ENCODE assay signal across 10 cellular contexts in genomic region chr4:112910109-112910736, GRCh38.
DNase-seq lines count a peak whose midpoint lies in the region; ATAC-seq and TF ChIP-seq lines count a peak whose summit lies in the region.
"Had no signal": no experiment of that assay in that cellular context is flagged by ENCODE, and none has a peak within 500 bp of the region (broad histone marks: within the 10 kb centered on the region; RNA-seq: fewer than 3 reads in every experiment).

No MANE protein-coding gene starts in this region.

- H3K4me3 Mint-ChIP-seq in activated T-cell treated with anti-CD3 and anti-CD28 coated beads, Interleukin-2, amount 50 U/mL, for 72 hours = peak overlapping the region in 1 of 2 donors; percentile 12
- H3K4me3 Mint-ChIP-seq in activated T-cell treated with anti-CD3 and anti-CD28 coated beads, Interleukin-2, amount 50 U/mL, for 24 hours = no peak overlapping the region
- H3K4me3 Mint-ChIP-seq in activated B cell treated with CpG ODN at 0.5 μM for 24 hours = peak overlapping the region; percentile 3

- H3K27ac Mint-ChIP-seq in activated T-cell treated with anti-CD3 and anti-CD28 coated beads, Interleukin-2, amount 50 U/mL, for 72 hours = peak overlapping the region; percentile 36
- H3K27ac Mint-ChIP-seq in activated T-cell treated with anti-CD3 and anti-CD28 coated beads, Interleukin-2, amount 50 U/mL, for 24 hours = no peak overlapping the region
- H3K27ac Mint-ChIP-seq in activated B cell treated with CpG ODN at 0.5 μM for 24 hours = peak overlapping the region; percentile 2

- no peaks in the 10 kb centered on the region for H3K9me3 Mint-ChIP-seq in activated T-cell treated with anti-CD3 and anti-CD28 coated beads, Interleukin-2, amount 50 U/mL, for 72 hours
- H3K9me3 Mint-ChIP-seq in activated T-cell treated with anti-CD3 and anti-CD28 coated beads, Interleukin-2, amount 50 U/mL, for 24 hours = no peaks in the 10 kb centered on the region
- no peaks in the 10 kb centered on the region for H3K9me3 Mint-ChIP-seq in activated B cell treated with CpG ODN at 0.5 μM for 24 hours

- no peak for TF ChIP-seq CTCF in activated B cell treated with CpG ODN at 0.5 μM for 24 hours (IDR thresholded peaks at IDR 0.05)

- H3K36me3 Mint-ChIP-seq in activated T-cell treated with anti-CD3 and anti-CD28 coated beads, Interleukin-2, amount 50 U/mL, for 72 hours (ENCODE audit: insufficient read depth in 2 of 2) = no peaks in the 10 kb centered on the region
- H3K36me3 Mint-ChIP-seq in activated T-cell treated with anti-CD3 and anti-CD28 coated beads, Interleukin-2, amount 50 U/mL, for 24 hours (ENCODE audit: low read depth) = no peaks in the 10 kb centered on the region
- no peaks in the 10 kb centered on the region for H3K36me3 Mint-ChIP-seq in activated B cell treated with CpG ODN at 0.5 μM for 24 hours (ENCODE audit: low read depth)

- 3 to 4% methylated on average over 7 of the region's 7 CpGs for WGBS in aorta, 2 donors

- peaks cover 5% of the 10 kb centered on the region for H3K27me3 Mint-ChIP-seq in activated T-cell treated with anti-CD3 and anti-CD28 coated beads, Interleukin-2, amount 50 U/mL, for 72 hours (ENCODE audit: low read depth)
- peaks cover 5% of the 10 kb centered on the region for H3K27me3 Mint-ChIP-seq in activated T-cell treated with anti-CD3 and anti-CD28 coated beads, Interleukin-2, amount 50 U/mL, for 24 hours
- H3K27me3 Mint-ChIP-seq in activated B cell treated with CpG ODN at 0.5 μM for 24 hours = no peaks in the 10 kb centered on the region

- H3K4me3 ChIP-seq in aorta (ENCODE audit: low read length in 2 of 2) = peak overlapping the region; percentile 67 to 87
- H3K4me3 ChIP-seq: SJSA1 had no signal

- H3K9me3 ChIP-seq in aorta (ENCODE audit: control insufficient read depth, low read length) = no peaks in the 10 kb centered on the region
- H3K9me3 ChIP-seq: SJSA1 had no signal

- POLR2A ChIA-PET in activated B cell treated with CpG ODN at 0.5 μM for 24 hours (lab: Charles Lee) = interaction anchor here (0.7 kb wide), 1 partner anchor 82 kb away, joined by 3 read pairs; no protein-coding TSS in a partner anchor

- H3K4me1 Mint-ChIP-seq in activated T-cell treated with anti-CD3 and anti-CD28 coated beads, Interleukin-2, amount 50 U/mL, for 72 hours (ENCODE audit: low read depth) = no peaks in the 10 kb centered on the region
- peaks cover 6% of the 10 kb centered on the region for H3K4me1 Mint-ChIP-seq in activated T-cell treated with anti-CD3 and anti-CD28 coated beads, Interleukin-2, amount 50 U/mL, for 24 hours (ENCODE audit: low read depth)
- H3K4me1 Mint-ChIP-seq in activated B cell treated with CpG ODN at 0.5 μM for 24 hours = peaks cover 7% of the 10 kb centered on the region

- H3K27ac ChIP-seq in aorta (ENCODE audit: low read depth in 1 of 2, low read length in 2 of 2) = no peak overlapping the region
- H3K27ac ChIP-seq: C4-2B, SJSA1 had no signal

- no peak for DNase-seq in activated T-cell treated with anti-CD3 and anti-CD28 coated beads, Interleukin-2, amount 50 U/mL, for 72 hours
- DNase-seq in activated T-cell treated with anti-CD3 and anti-CD28 coated beads, Interleukin-2, amount 50 U/mL, for 24 hours = no peak
- DNase-seq in activated B cell treated with CpG ODN at 0.5 μM for 24 hours = no peak
- DNase-seq in left lobe of liver (ENCODE audit: low spot score) = peak; percentile 48
- DNase-seq in aorta = no peak
- no peak for DNase-seq in stimulated activated CD4-positive, alpha-beta T cell treated with anti-CD3 and anti-CD28 coated beads, Interleukin-2, amount 100 ng/mL, for 24 hours
- DNase-seq in DMS114 treated with DMSO at 0.1 percent for 48 hours (lab: John Stamatoyannopoulos, UW; ENCODE audit: unreplicated experiment) = no peak

- intact Hi-C loops in activated B cell treated with CpG ODN at 0.5 μM for 24 hours (cut with micrococcal nuclease) (no loop called here), aorta (cut with DNase I) (no loop called here)

- H3K27me3 ChIP-seq in aorta (ENCODE audit: control insufficient read depth in 1 of 2, insufficient read depth in 2 of 2, low read length in 1 of 2) = no peaks in the 10 kb centered on the region
- H3K27me3 ChIP-seq: SJSA1 had no signal

- no peaks in the 10 kb centered on the region for H3K4me1 ChIP-seq in aorta (ENCODE audit: control insufficient read depth in 1 of 2, insufficient read depth in 2 of 2, low read length in 2 of 2)
- H3K4me1 ChIP-seq: SJSA1 had no signal

- H3K36me3 ChIP-seq in aorta (ENCODE audit: control insufficient read depth in 1 of 2, insufficient read depth in 2 of 2, low read length in 1 of 2) = no peaks in the 10 kb centered on the region
- H3K36me3 ChIP-seq: SJSA1 had no signal

- no peak for ATAC-seq in activated T-cell treated with anti-CD3 and anti-CD28 coated beads, Interleukin-2, amount 50 U/mL, for 72 hours (replicated peaks in 1 of 2)
- ATAC-seq in activated B cell treated with CpG ODN at 0.5 μM for 24 hours (ENCODE audit: low read depth) (peak; percentile 37), left lobe of liver (peak; percentile 89), aorta (ENCODE audit: low FRiP score) (peak; percentile 69), HG03378 (IDR thresholded peaks at IDR 0.05; ENCODE audit: unreplicated experiment) (no peak)

- CTCF ChIA-PET in activated B cell treated with CpG ODN at 0.5 μM for 24 hours (lab: Charles Lee) = no interaction called here

Comparison
In these comparisons a context has a peak if more than half of its experiments do, and no peak if none do; other contexts are left out.
1. ATAC-seq: peak in activated B cell treated with CpG ODN at 0.5 μM for 24 hours (single experiment), left lobe of liver (single experiment) and aorta (single experiment); none in activated T-cell treated with anti-CD3 and anti-CD28 coated beads, Interleukin-2, amount 50 U/mL, for 72 hours (0 of 2) and HG03378 (single experiment).